25 cellular contexts compared by ENCODE assay signal in genomic region chr14:97902630-97903029, GRCh38.
"Had no signal": no experiment of that assay in that cellular context is flagged by ENCODE, and none has a peak within 500 bp of the region (broad histone marks: within the 10 kb centered on the region; RNA-seq: fewer than 3 reads in every experiment).

No MANE protein-coding gene starts in this region.

- H3K9me3 ChIP-seq: lower lobe of right lung, neutrophil, thoracic aorta, upper lobe of left lung, uterus had no signal

- H3K79me2 ChIP-seq: parathyroid adenoma had no signal

- H3K4me2 ChIP-seq: smooth muscle cell had no signal

- H3K4me3 ChIP-seq: heart right ventricle, lower lobe of right lung, smooth muscle cell, thoracic aorta, tibial nerve, upper lobe of left lung, uterus had no signal

- H2AFZ ChIP-seq: parathyroid adenoma had no signal

- H3K4me1 ChIP-seq: heart right ventricle, lower lobe of right lung, parathyroid adenoma, tibial nerve, upper lobe of left lung, uterus had no signal

- DNase-seq: caudate nucleus; cerebellar nuclear complex; effector CD8-positive, alpha-beta T cell; foreskin melanocyte; glutamatergic neuron; heart right ventricle; hippocampal formation; kidney glomerular epithelial cell; left ventricle myocardium superior; lower lobe of right lung; natural killer cell; stimulated activated CD4-positive, alpha-beta T cell treated with anti-CD3 and anti-CD28 coated beads, Interleukin-12 subunit alpha, Interleukin-12 subunit beta, amount 100 ng/mL, for 4 hours; stimulated activated CD4-positive, alpha-beta T cell treated with anti-CD3 and anti-CD28 coated beads, Interleukin-2, amount 100 ng/mL, for 24 hours; stimulated activated CD4-positive, alpha-beta T cell treated with anti-CD3 and anti-CD28 coated beads, Interleukin-4, amount 100 ng/mL, for 24 hours; stimulated activated naive CD4-positive, alpha-beta T cell treated with Interleukin-2 at 50 U/mL for 16 hours; upper lobe of left lung; uterus had no signal

- ATAC-seq: heart right ventricle; left ventricle myocardium superior; lower lobe of right lung; natural killer cell; sciatic nerve; stimulated activated effector memory CD8-positive, alpha-beta T cell treated with anti-CD3 and anti-CD28 coated beads, Interleukin-12 subunit alpha, Interleukin-12 subunit beta, amount 100 ng/mL, for 72 hours had no signal

- H3K9ac ChIP-seq: parathyroid adenoma had no signal

- FAIRE-seq: islet of Langerhans had no signal

- H3K36me3 ChIP-seq: heart right ventricle, lower lobe of right lung, neutrophil, thoracic aorta, tibial nerve, upper lobe of left lung, uterus had no signal

- H3K27me3 ChIP-seq: neutrophil, tibial nerve, upper lobe of left lung, uterus had no signal

- H3K27ac ChIP-seq: heart right ventricle, lower lobe of right lung, neutrophil, parathyroid adenoma, thoracic aorta, tibial nerve, upper lobe of left lung, uterus had no signal
